In genomic region chr5:169265888-169266287, GRCh38 we compare ENCODE assay signal across 15 cellular contexts. TPM values are rescaled to one million over a fixed set of nuclear protein-coding genes. Genes with fewer than 3 reads are reported as not detected.
DNase-seq lines count a peak whose midpoint lies in the region; ATAC-seq and TF ChIP-seq lines count a peak whose summit lies in the region.
"Had no signal": no experiment of that assay in that cellular context is flagged by ENCODE, and none has a peak within 500 bp of the region (broad histone marks: within the 10 kb centered on the region; RNA-seq: fewer than 3 reads in every experiment).

No MANE protein-coding gene starts in this region.

- no peak for DNase-seq in Calu3
- no peak for DNase-seq in HCT116 (ENCODE audit: low read depth, low spot score)
- DNase-seq in SK-N-DZ (ENCODE audit: low spot score): peak; percentile 23
- peak; percentile 9 for DNase-seq in iris pigment epithelial cell (ENCODE audit: low read depth)
- no peak for DNase-seq in NCI-H510A treated with DMSO at 0.1 percent for 48 hours (lab: John Stamatoyannopoulos, UW)
- DNase-seq in mesenchymal stem cell: no peak
- no peak for DNase-seq in effector memory CD8-positive, alpha-beta T cell
- DNase-seq: activated CD8-positive, alpha-beta memory T cell treated with anti-CD3 and anti-CD28 coated beads, Interleukin-2, amount 50 U/mL, for 4 hours; amygdala; CD8-positive, alpha-beta T cell; naive thymus-derived CD8-positive, alpha-beta T cell; NCI-H1105; NCI-H82; stimulated activated naive B cell treated with anti-CD40 and anti-IgM and Interleukin-4, amounts not matched to agents 10 μg/mL and 1 μg/mL and 100 μg/mL, for 72 hours had no signal

- H3K27me3 ChIP-seq in HCT116 (ENCODE audit: insufficient read depth, low read length): peaks cover 17% of the 10 kb centered on the region
- no peaks in the 10 kb centered on the region for H3K27me3 ChIP-seq in mesenchymal stem cell (ENCODE audit: control insufficient read depth in 1 of 2, insufficient read depth in 1 of 2, low read length in 2 of 2)

- TF ChIP-seq RAD21 in HCT116 (IDR thresholded peaks at IDR 0.05; ENCODE audit: low read depth): peak; percentile 39; the same call in 1 of the 2 replicates

- no peak overlapping the region for H2BK12ac ChIP-seq in mesenchymal stem cell (ENCODE audit: low read length in 2 of 2)

- ATAC-seq in HCT116 (peak; percentile 65; the same call in 1 of the 2 replicates), HG03432 (IDR thresholded peaks at IDR 0.05; ENCODE audit: unreplicated experiment) (no peak)
- no peak for ATAC-seq in effector memory CD8-positive, alpha-beta T cell (replicated peaks)
- ATAC-seq: CD8-positive, alpha-beta T cell; naive thymus-derived CD8-positive, alpha-beta T cell; stimulated activated naive B cell treated with anti-CD40 and anti-IgM and Interleukin-4, amounts not matched to agents 10 μg/mL and 1 μg/mL and 100 μg/mL, for 72 hours had no signal

- H3K4me2 ChIP-seq in HCT116 (ENCODE audit: low read length): no peak overlapping the region
- no peak overlapping the region for H3K4me2 ChIP-seq in mesenchymal stem cell (ENCODE audit: low read length, poor library complexity, severe bottlenecking)

- no peak overlapping the region for H4K8ac ChIP-seq in mesenchymal stem cell (ENCODE audit: low read length)

- H2AK5ac ChIP-seq in mesenchymal stem cell (ENCODE audit: low read length, severe bottlenecking): no peak overlapping the region

- H2BK120ac ChIP-seq in mesenchymal stem cell (ENCODE audit: low read depth, low read length): no peak overlapping the region

- no peak overlapping the region for H3K4ac ChIP-seq in mesenchymal stem cell (ENCODE audit: low read depth in 1 of 2, low read length in 2 of 2)

- BruUV-seq in Calu3 (replicated peaks; lab: Mats Ljungman, UMichigan): no TSS peak
- no TSS peak for BruUV-seq in HCT116 (replicated peaks; lab: Mats Ljungman, UMichigan)

- H3K23ac ChIP-seq in mesenchymal stem cell (ENCODE audit: low read length in 2 of 2): no peak overlapping the region

- H3K9me2 ChIP-seq in HCT116 (ENCODE audit: insufficient read depth): no peaks in the 10 kb centered on the region

- 53% methylated on average over 3 of the region's 3 CpGs for WGBS in mesenchymal stem cell

- intact Hi-C loops in Calu3 (cut with micrococcal nuclease; ENCODE audit: unreplicated experiment): no loop called here
- intact Hi-C loops in HCT116 (cut with micrococcal nuclease): loop anchor here (1.0 to 5.0 kb wide), 2 partner anchors 315 to 951 kb away; no protein-coding TSS in a partner anchor

- H3K14ac ChIP-seq in mesenchymal stem cell (ENCODE audit: low read length in 2 of 2): no peak overlapping the region

- H3K4me1 ChIP-seq in HCT116 (ENCODE audit: control insufficient read depth in 1 of 2, insufficient read depth in 2 of 2, low read length in 2 of 2) (no peaks in the 10 kb centered on the region), mesenchymal stem cell (ENCODE audit: control insufficient read depth, insufficient read depth, low read depth, low read length) (no peaks in the 10 kb centered on the region)

- no peak overlapping the region for H2BK5ac ChIP-seq in mesenchymal stem cell (ENCODE audit: low read depth, low read length, poor library complexity, severe bottlenecking)

- H3K36me3 ChIP-seq in HCT116 (ENCODE audit: control insufficient read depth in 1 of 2, insufficient read depth in 2 of 2, low read length in 2 of 2) (no peaks in the 10 kb centered on the region), mesenchymal stem cell (ENCODE audit: control insufficient read depth in 1 of 2, insufficient read depth in 2 of 2, low read depth in 1 of 2, low read length in 2 of 2) (peaks cover 0 to 11% of the 10 kb centered on the region in 2 experiments)

- peaks cover 5% of the 10 kb centered on the region for H3K9me3 Mint-ChIP-seq in Calu3 (ENCODE audit: low read depth, unreplicated experiment)
- H3K9me3 Mint-ChIP-seq in effector memory CD8-positive, alpha-beta T cell: no peaks in the 10 kb centered on the region
- H3K9me3 Mint-ChIP-seq: CD8-positive, alpha-beta T cell; stimulated activated naive B cell treated with anti-CD40 and anti-IgM and Interleukin-4, amounts not matched to agents 10 μg/mL and 1 μg/mL and 100 μg/mL, for 72 hours had no signal

- H2AFZ ChIP-seq in HCT116 (ENCODE audit: low read depth, low read length, poor library complexity, severe bottlenecking) (no peak overlapping the region), mesenchymal stem cell (ENCODE audit: low read depth, low read length) (no peak overlapping the region)

- RAD21 ChIA-PET in HCT116 (lab: Charles Lee; ENCODE audit: low non-redundant PET in 1 of 2, low total read pairs in 2 of 2, uncharacterized antibody in 2 of 2, unreplicated experiment in 2 of 2): no interaction called here

- H3K36me3 Mint-ChIP-seq in Calu3 (ENCODE audit: insufficient read depth, unreplicated experiment): no peaks in the 10 kb centered on the region
- H3K36me3 Mint-ChIP-seq in effector memory CD8-positive, alpha-beta T cell (ENCODE audit: insufficient read depth): no peaks in the 10 kb centered on the region
- H3K36me3 Mint-ChIP-seq: CD8-positive, alpha-beta T cell; naive thymus-derived CD8-positive, alpha-beta T cell; stimulated activated naive B cell treated with anti-CD40 and anti-IgM and Interleukin-4, amounts not matched to agents 10 μg/mL and 1 μg/mL and 100 μg/mL, for 72 hours had no signal

- no peak for TF ChIP-seq POLR2A in HCT116 (IDR thresholded peaks at IDR 0.05; ENCODE audit: borderline replicate concordance, extremely low read depth, insufficient read depth, insufficient read length)

- peaks cover 7% of the 10 kb centered on the region for H3K27me3 Mint-ChIP-seq in Calu3 (ENCODE audit: unreplicated experiment)
- H3K27me3 Mint-ChIP-seq in effector memory CD8-positive, alpha-beta T cell: peaks cover 16 to 25% of the 10 kb centered on the region in 2 donors

- H3K4me3 Mint-ChIP-seq in Calu3 (ENCODE audit: low read depth, unreplicated experiment): no peak overlapping the region
- H3K4me3 Mint-ChIP-seq in effector memory CD8-positive, alpha-beta T cell: no peak overlapping the region
- H3K4me3 Mint-ChIP-seq: CD8-positive, alpha-beta T cell; naive thymus-derived CD8-positive, alpha-beta T cell; stimulated activated naive B cell treated with anti-CD40 and anti-IgM and Interleukin-4, amounts not matched to agents 10 μg/mL and 1 μg/mL and 100 μg/mL, for 72 hours had no signal

- H3K9ac ChIP-seq in HCT116 (ENCODE audit: low read length): no peak overlapping the region
- no peak overlapping the region for H3K9ac ChIP-seq in mesenchymal stem cell (ENCODE audit: low read length)

- no peak overlapping the region for H3K18ac ChIP-seq in mesenchymal stem cell (ENCODE audit: low read depth in 1 of 2, low read length in 2 of 2)

- TF ChIP-seq CTCF in Calu3 (IDR thresholded peaks at IDR 0.05; ENCODE audit: unreplicated experiment) (peak; percentile 10), HCT116 (IDR thresholded peaks at IDR 0.05 in 2 of 3, conservative IDR thresholded peaks at IDR 0.05 in 1 of 3; ENCODE audit: borderline replicate concordance in 1 of 3, insufficient read depth in 1 of 3, low read depth in 2 of 3, low read length in 2 of 3) (peak; percentile 8 to 59 (median 40); a peak in 5 of 6 replicates)

- no peak overlapping the region for H2BK15ac ChIP-seq in mesenchymal stem cell (ENCODE audit: low read depth, poor library complexity, severe bottlenecking)

- no peaks in the 10 kb centered on the region for H4K20me1 ChIP-seq in HCT116 (ENCODE audit: insufficient read depth)

- H3K27ac ChIP-seq in HCT116 (ENCODE audit: low read depth, low read length): no peak overlapping the region
- no peak overlapping the region for H3K27ac ChIP-seq in mesenchymal stem cell (ENCODE audit: low read length, poor library complexity, severe bottlenecking)

- H3K9me3 ChIP-seq in HCT116 (ENCODE audit: control insufficient read depth in 1 of 2, insufficient read depth in 1 of 2, low read depth in 1 of 2, low read length in 2 of 2) (no peaks in the 10 kb centered on the region), mesenchymal stem cell (ENCODE audit: control insufficient read depth, low read length) (no peaks in the 10 kb centered on the region)

- H3K4me3 ChIP-seq in HCT116 (replicated peaks in 1 of 2; ENCODE audit: low read depth in 1 of 2, low read length in 2 of 2) (no peak overlapping the region), mesenchymal stem cell (ENCODE audit: insufficient read depth in 1 of 2, low read depth in 1 of 2, low read length in 2 of 2) (no peak overlapping the region)

- H4K91ac ChIP-seq in mesenchymal stem cell (ENCODE audit: low read length): no peak overlapping the region

- no peaks in the 10 kb centered on the region for H3K79me2 ChIP-seq in HCT116 (ENCODE audit: insufficient read depth, low read length)

- no peak overlapping the region for H3K27ac Mint-ChIP-seq in Calu3 (ENCODE audit: unreplicated experiment)
- H3K27ac Mint-ChIP-seq in effector memory CD8-positive, alpha-beta T cell: no peak overlapping the region
- H3K27ac Mint-ChIP-seq: CD8-positive, alpha-beta T cell; naive thymus-derived CD8-positive, alpha-beta T cell; stimulated activated naive B cell treated with anti-CD40 and anti-IgM and Interleukin-4, amounts not matched to agents 10 μg/mL and 1 μg/mL and 100 μg/mL, for 72 hours had no signal

- H3K4me1 Mint-ChIP-seq in Calu3 (ENCODE audit: low read depth, unreplicated experiment): no peaks in the 10 kb centered on the region
- no peaks in the 10 kb centered on the region for H3K4me1 Mint-ChIP-seq in effector memory CD8-positive, alpha-beta T cell (ENCODE audit: low read depth in 2 of 2)
- H3K4me1 Mint-ChIP-seq: naive thymus-derived CD8-positive, alpha-beta T cell; stimulated activated naive B cell treated with anti-CD40 and anti-IgM and Interleukin-4, amounts not matched to agents 10 μg/mL and 1 μg/mL and 100 μg/mL, for 72 hours had no signal

- CTCF ChIA-PET in Calu3 (lab: Charles Lee) (no interaction called here), HCT116 (lab: Charles Lee) (no interaction called here)

- no peaks in the 10 kb centered on the region for H3K79me1 ChIP-seq in mesenchymal stem cell (replicated peaks; ENCODE audit: low read length, poor library complexity, severe bottlenecking)

- POLR2A ChIA-PET in HCT116 (lab: Charles Lee): no interaction called here

RNA-seq across cellular contexts. Expression of gene SLIT3, which starts 35.1 kb away (rescaled TPM):
- total RNA-seq in Calu3 (2022) (not detected in 2 replicates), HCT116 (2021; ENCODE audit: unreplicated experiment) (0.10 TPM)
- polyA plus RNA-seq in HCT116 (2012): 0.01 TPM in 1 of 2 replicates, not detected in the other
- polyA plus RNA-seq in SK-N-DZ (2014; cell fraction: cytosol; rRNA removed): 55.9 and 66.6 TPM in 2 replicates
- 85.4 and 93.6 TPM in 2 replicates for polyA plus RNA-seq in SK-N-DZ (2014; cell fraction: nucleus; rRNA removed)
- 0.57 TPM for polyA plus RNA-seq in mesenchymal stem cell (2013, experiment 1 of 2)
- polyA plus RNA-seq in mesenchymal stem cell (2013, experiment 2 of 2): 0.41 TPM
- total RNA-seq: CD8-positive, alpha-beta T cell; naive thymus-derived CD8-positive, alpha-beta T cell had no signal
- polyA plus RNA-seq: naive thymus-derived CD8-positive, alpha-beta T cell had no signal

Comparison
In these comparisons a context has a peak if more than half of its experiments do, and no peak if none do; other contexts are left out.
1. DNase-seq: peak in SK-N-DZ (single experiment) and iris pigment epithelial cell (single experiment); none in Calu3 (single experiment), HCT116 (single experiment), NCI-H510A treated with DMSO at 0.1 percent for 48 hours (single experiment), mesenchymal stem cell (single experiment) and effector memory CD8-positive, alpha-beta T cell (0 of 3).